Comparison of ENCODE assay signal across 8 cellular contexts in the genomic region with DNA sequence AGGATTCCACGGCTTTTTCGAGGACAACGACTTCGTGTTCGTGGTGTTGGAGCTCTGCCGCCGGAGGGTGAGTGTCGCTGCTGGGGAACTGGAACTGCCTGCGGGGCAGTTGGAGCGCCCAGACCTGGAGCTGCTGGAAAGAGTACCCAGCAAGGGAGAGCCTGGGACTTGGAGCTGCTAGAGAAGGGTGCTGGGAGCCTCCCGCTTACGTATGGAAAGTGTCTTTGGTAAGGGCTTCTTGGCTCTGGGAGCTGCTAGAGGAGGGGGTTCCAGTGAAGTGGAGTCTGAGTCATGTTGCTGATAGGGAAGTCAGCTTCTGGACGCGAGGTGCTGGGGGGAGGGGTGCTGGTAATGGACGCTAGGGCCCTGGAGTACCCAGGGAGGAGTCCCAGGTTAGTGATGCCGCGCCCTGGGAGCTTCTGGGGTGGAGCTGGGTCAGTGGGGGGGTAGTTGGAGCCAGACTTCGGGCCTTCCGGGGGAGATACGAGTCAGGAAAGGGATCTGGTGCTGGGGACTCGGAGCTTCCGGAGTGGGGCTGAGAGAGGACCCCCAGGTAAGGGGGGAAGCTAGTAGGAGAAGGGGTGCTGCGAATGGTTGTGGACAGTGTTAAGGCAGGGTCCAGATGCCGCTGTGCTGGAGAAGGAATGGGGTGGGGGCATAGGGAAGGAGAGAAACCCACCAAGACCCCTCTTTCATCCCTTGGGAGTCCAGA. TPM values are rescaled to one million over a fixed set of nuclear protein-coding genes. Genes with fewer than 3 reads are reported as not detected.
DNase-seq lines count a peak whose midpoint lies in the region; ATAC-seq and TF ChIP-seq lines count a peak whose summit lies in the region.

No MANE protein-coding gene starts in this region.

- POLR2A ChIA-PET in T-cell (lab: Charles Lee), result interaction anchor here in 1 of 2 donors (0.5 kb wide), 1 partner anchor 32 kb away, joined by 7 read pairs; no protein-coding TSS in a partner anchor

- H3K4me1 Mint-ChIP-seq in T-cell, result peaks cover 12 to 21% (median 13%) of the 10 kb centered on the region in 3 donors

- H3K4me3 ChIP-seq in esophagus squamous epithelium (peak overlapping the region; percentile 43 to 75 (median 55)), parathyroid adenoma (ENCODE audit: low read depth, low read length) (no peak overlapping the region)

- no peak overlapping the region for H3K27ac Mint-ChIP-seq in T-cell

- H3K9ac ChIP-seq in parathyroid adenoma, result no peak overlapping the region

- DNase-seq in NCI-H82 (lab: John Stamatoyannopoulos, UW) (peak; percentile 53), NCI-H82 treated with DMSO at 0.1 percent for 48 hours (lab: John Stamatoyannopoulos, UW; ENCODE audit: unreplicated experiment) (no peak), HuH-7 (ENCODE audit: low spot score) (peak; percentile 51), T-cell (peak in 2 of 34 experiments; percentile 6 to 16), esophagus squamous epithelium (lab: John Stamatoyannopoulos, UW) (no peak), cerebellum (ENCODE audit: low spot score) (no peak)

- H3K27me3 Mint-ChIP-seq in T-cell, result peaks cover 0 to 2% of the 10 kb centered on the region in 2 donors

- CTCF ChIA-PET in T-cell (lab: Charles Lee), result no interaction called here

- H3K36me3 Mint-ChIP-seq in T-cell, result peaks cover 13% of the 10 kb centered on the region

- intact Hi-C loops in esophagus squamous epithelium (cut with DNase I), result no loop called here

- peak overlapping the region; percentile 79 to 86 (median 82) for H3K4me3 Mint-ChIP-seq in T-cell

- H3K79me2 ChIP-seq in parathyroid adenoma, result no peaks in the 10 kb centered on the region

- WGBS in esophagus squamous epithelium, 2 donors, result 8 to 19% methylated on average over 9 to 10 of the region's 24 CpGs

- H3K4me1 ChIP-seq in esophagus squamous epithelium, result peaks cover 13 to 34% (median 14%) of the 10 kb centered on the region in 3 donors
- H3K4me1 ChIP-seq in parathyroid adenoma, result no peaks in the 10 kb centered on the region

- peak overlapping the region in 2 of 4 donors; percentile 38 to 54 for H3K27ac ChIP-seq in esophagus squamous epithelium
- no peak overlapping the region for H3K27ac ChIP-seq in parathyroid adenoma

- ATAC-seq in T-cell (replicated peaks in 1 of 4), result no peak
- no peak for ATAC-seq in GM18517 (IDR thresholded peaks at IDR 0.05; ENCODE audit: unreplicated experiment)

- TF ChIP-seq CTCF in esophagus squamous epithelium (IDR thresholded peaks at IDR 0.05) (no peak), parathyroid adenoma (IDR thresholded peaks at IDR 0.05) (no peak)

- H3K36me3 ChIP-seq in esophagus squamous epithelium (peaks cover 0 to 65% (median 0%) of the 10 kb centered on the region in 3 donors), parathyroid adenoma (ENCODE audit: control insufficient read depth, insufficient read depth, low read length) (no peaks in the 10 kb centered on the region)

- H3K9me3 ChIP-seq in esophagus squamous epithelium, result no peaks in the 10 kb centered on the region
- no peaks in the 10 kb centered on the region for H3K9me3 ChIP-seq in parathyroid adenoma (ENCODE audit: control insufficient read depth, low read length)

- no peaks in the 10 kb centered on the region for H3K9me3 Mint-ChIP-seq in T-cell

- H2AFZ ChIP-seq in parathyroid adenoma, result no peak overlapping the region

- TF ChIP-seq POLR2A in esophagus squamous epithelium (IDR thresholded peaks at IDR 0.05), result no peak

- peak overlapping the region; percentile 95 for H3K4me2 ChIP-seq in parathyroid adenoma (ENCODE audit: low read length)

- no peaks in the 10 kb centered on the region for H3K27me3 ChIP-seq in esophagus squamous epithelium
- H3K27me3 ChIP-seq in parathyroid adenoma (ENCODE audit: control insufficient read depth, insufficient read depth, low read length), result no peaks in the 10 kb centered on the region

RNA-seq across cellular contexts. Expression of a gene that starts 0.7 kb away (rescaled TPM):
- 1 to 10 TPM; 1.5 to 4.6 (median 3.7) TPM for total RNA-seq in T-cell
- total RNA-seq in esophagus squamous epithelium, result 10 to 100 TPM; 13.0 to 45.3 (median 17.7) TPM
- 6.7 TPM for total RNA-seq in cerebellum

RNA-seq across cellular contexts. Expression of a gene that starts 33.6 kb away (rescaled TPM):
- total RNA-seq in T-cell, result under 1 TPM in 2 of 5 donors, not detected in 3; 0.10 to 0.38 TPM
- 1 to 10 TPM in 1 of 4 donors, under 1 TPM in 2, not detected in 1; 0.11 to 4.2 (median 0.57) TPM for total RNA-seq in esophagus squamous epithelium
- total RNA-seq in cerebellum, result 0.45 TPM

RNA-seq across cellular contexts. Expression of a gene that starts 38.2 kb away (rescaled TPM):
- total RNA-seq in T-cell (10 to 100 TPM; 49.8 to 68.7 (median 59.9) TPM), esophagus squamous epithelium (10 to 100 TPM; 38.3 to 75.8 (median 49.2) TPM), cerebellum (74.6 TPM)

RNA-seq across cellular contexts. Expression of a gene that starts 38.3 kb away (rescaled TPM):
- total RNA-seq in T-cell, result 10 to 100 TPM in 4 of 5 donors, 1 to 10 TPM in 1; 7.9 to 13.1 (median 12.5) TPM
- total RNA-seq in esophagus squamous epithelium, result 10 to 100 TPM in 3 of 4 donors, 1 to 10 TPM in 1; 9.1 to 16.0 (median 12.4) TPM
- 15.2 TPM for total RNA-seq in cerebellum

Comparison
In these comparisons a context has a peak if more than half of its experiments do, and no peak if none do; other contexts are left out.
1. DNase-seq: peak in NCI-H82 (single experiment) and HuH-7 (single experiment); none in NCI-H82 treated with DMSO at 0.1 percent for 48 hours (single experiment), esophagus squamous epithelium (single experiment) and cerebellum (single experiment).